In the genomic region with DNA sequence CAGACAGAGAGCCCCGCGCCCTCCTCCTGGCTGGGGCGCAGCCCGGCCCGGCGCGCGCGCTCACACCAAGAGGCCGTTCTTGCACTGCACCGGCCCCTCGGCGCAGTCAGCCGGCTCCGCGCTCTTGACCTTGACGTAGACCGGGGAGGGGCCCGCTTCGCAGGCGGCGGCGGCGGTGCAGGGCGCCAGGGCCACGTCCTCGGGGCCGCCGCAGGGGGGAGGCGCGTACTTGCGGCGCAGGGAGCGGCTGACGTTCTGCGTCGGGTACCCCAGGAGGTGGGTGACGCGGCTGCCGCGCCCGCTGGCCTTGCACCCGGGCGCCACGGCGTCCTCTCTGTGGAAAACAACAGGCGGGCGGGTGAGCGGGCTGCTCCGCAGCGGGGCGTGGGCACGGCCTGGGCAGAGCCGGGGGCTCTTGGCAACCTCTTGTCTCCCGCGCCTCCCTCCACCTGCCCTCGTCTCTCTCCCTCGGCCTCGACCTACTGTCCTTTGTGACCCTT, we compare ENCODE assay signal across 8 cellular contexts. TPM values are rescaled to one million over a fixed set of nuclear protein-coding genes. Genes with fewer than 3 reads are reported as not detected.
DNase-seq lines count a peak whose midpoint lies in the region; ATAC-seq and TF ChIP-seq lines count a peak whose summit lies in the region.

No MANE protein-coding gene starts in this region.

- CTCF ChIA-PET in naive thymus-derived CD4-positive, alpha-beta T cell (lab: Charles Lee): interaction anchor here (0.6 to 1.3 kb wide), 2 partner anchors 36 to 72 kb away, joined by 3 to 5 read pairs; no protein-coding TSS in a partner anchor

- peaks cover 0 to 1% (median 0%) of the 10 kb centered on the region in 11 donors for H3K9me3 Mint-ChIP-seq in naive thymus-derived CD4-positive, alpha-beta T cell

- peak overlapping the region in 8 of 9 donors; percentile 67 to 94 (median 88) for H3K27ac Mint-ChIP-seq in naive thymus-derived CD4-positive, alpha-beta T cell

- no peaks in the 10 kb centered on the region for H3K27me3 ChIP-seq in naive thymus-derived CD4-positive, alpha-beta T cell (ENCODE audit: control insufficient read depth in 2 of 2, insufficient read depth in 2 of 2, low read length in 2 of 2)

- H3K4me1 Mint-ChIP-seq in naive thymus-derived CD4-positive, alpha-beta T cell: peaks cover 14 to 37% (median 23%) of the 10 kb centered on the region in 7 donors

- POLR2A ChIA-PET in naive thymus-derived CD4-positive, alpha-beta T cell (lab: Charles Lee): interaction anchor here (4.5 kb wide), 1 partner anchor 69 kb away, joined by 30 read pairs; a partner anchor contains a TSS

- no peaks in the 10 kb centered on the region for H3K36me3 ChIP-seq in naive thymus-derived CD4-positive, alpha-beta T cell (ENCODE audit: control insufficient read depth in 2 of 3, insufficient read depth in 3 of 3, low read length in 3 of 3)

- H3K9me3 ChIP-seq in naive thymus-derived CD4-positive, alpha-beta T cell (ENCODE audit: control insufficient read depth in 2 of 3, low read length in 3 of 3): no peaks in the 10 kb centered on the region

- H3K27me3 Mint-ChIP-seq in naive thymus-derived CD4-positive, alpha-beta T cell: peaks cover 0 to 32% (median 0%) of the 10 kb centered on the region in 5 donors

- H3K4me3 ChIP-seq in AG10803 (ENCODE audit: low read length) (peak overlapping the region; percentile 74), fibroblast of mammary gland (ENCODE audit: control insufficient read depth, low read depth, low read length) (peak overlapping the region; percentile 56)
- H3K4me3 ChIP-seq in naive thymus-derived CD4-positive, alpha-beta T cell (ENCODE audit: low read length): peak overlapping the region; percentile 69

- peak; percentile 64 for ATAC-seq in GM19324 (IDR thresholded peaks at IDR 0.05; ENCODE audit: low FRiP score, unreplicated experiment)
- peak; percentile 89 for ATAC-seq in HG03520 (IDR thresholded peaks at IDR 0.05; ENCODE audit: unreplicated experiment)
- ATAC-seq in naive thymus-derived CD4-positive, alpha-beta T cell: peak; percentile 91

- H3K36me3 Mint-ChIP-seq in naive thymus-derived CD4-positive, alpha-beta T cell: peaks cover 0 to 1% (median 0%) of the 10 kb centered on the region in 5 donors

- peak overlapping the region; percentile 80 to 96 (median 91) for H3K4me3 Mint-ChIP-seq in naive thymus-derived CD4-positive, alpha-beta T cell

- intact Hi-C loops in naive thymus-derived CD4-positive, alpha-beta T cell (cut with micrococcal nuclease): loop anchor here (1.0 to 5.0 kb wide), 6 partner anchors 37 to 93 kb away; a partner anchor contains a TSS

- peak; percentile 89 for DNase-seq in AG10803 (ENCODE audit: low read depth)
- DNase-seq in RPMI8226: peak; percentile 91
- DNase-seq in activated T-helper 9 cell treated with anti-CD3 and anti-CD28 coated beads, Interleukin-2, amount 50 U/mL, for 16 hours (ENCODE audit: low read depth): peak; percentile 57
- DNase-seq in fibroblast of mammary gland (ENCODE audit: low read depth): peak; percentile 81
- DNase-seq in naive thymus-derived CD4-positive, alpha-beta T cell: peak; percentile 53 to 72 (median 70)
- DNase-seq in stimulated activated CD8-positive, alpha-beta memory T cell treated with anti-CD3 and anti-CD28 coated beads, Interleukin-7, amount 100 ng/mL, for 48 hours (ENCODE audit: extremely low read depth in 1 of 2, low read depth in 1 of 2): peak; percentile 65 to 73

- H3K4me1 ChIP-seq in naive thymus-derived CD4-positive, alpha-beta T cell (ENCODE audit: control insufficient read depth in 2 of 2, insufficient read depth in 2 of 2, low read length in 2 of 2): peaks cover 0 to 3% of the 10 kb centered on the region in 2 donors

- TF ChIP-seq CTCF in AG10803 (conservative IDR thresholded peaks at IDR 0.05; ENCODE audit: low read length): no peak
- TF ChIP-seq CTCF in fibroblast of mammary gland (conservative IDR thresholded peaks at IDR 0.05; ENCODE audit: control insufficient read depth, insufficient read depth, low read depth, low read length): no peak

- H3K27ac ChIP-seq in naive thymus-derived CD4-positive, alpha-beta T cell (ENCODE audit: low read depth, low read length): peak overlapping the region; percentile 75

RNA-seq across cellular contexts. Expression of a gene that starts 7.7 kb away (rescaled TPM):
- not detected for total RNA-seq in naive thymus-derived CD4-positive, alpha-beta T cell
- polyA plus RNA-seq in naive thymus-derived CD4-positive, alpha-beta T cell: not detected

RNA-seq across cellular contexts. Expression of a gene that starts 28.1 kb away (rescaled TPM):
- 1 to 10 TPM in 4 of 5 experiments, under 1 TPM in 1; 0.27 to 1.7 (median 1.3) TPM for total RNA-seq in naive thymus-derived CD4-positive, alpha-beta T cell
- polyA plus RNA-seq in naive thymus-derived CD4-positive, alpha-beta T cell: not detected

RNA-seq across cellular contexts. Expression of a gene that starts 45.2 kb away (rescaled TPM):
- total RNA-seq in naive thymus-derived CD4-positive, alpha-beta T cell: 1 to 10 TPM in 2 of 5 experiments, under 1 TPM in 3; 0.53 to 2.8 (median 0.92) TPM
- polyA plus RNA-seq in naive thymus-derived CD4-positive, alpha-beta T cell: under 1 TPM; 0.17 to 0.57 TPM

RNA-seq across cellular contexts. Expression of a gene that starts 52.6 kb away (rescaled TPM):
- 10 to 100 TPM in 1 of 5 experiments, 1 to 10 TPM in 1, under 1 TPM in 3; 0.27 to 41.4 (median 0.51) TPM for total RNA-seq in naive thymus-derived CD4-positive, alpha-beta T cell
- polyA plus RNA-seq in naive thymus-derived CD4-positive, alpha-beta T cell: under 1 TPM; 0.15 to 0.43 TPM

Comparison
In these comparisons a context has a peak if more than half of its experiments do, and no peak if none do; other contexts are left out.
1. Peak in every context shown above with its lines: DNase-seq, ATAC-seq, H3K4me3 ChIP-seq and H3K27ac ChIP-seq.